ENCODE assay signal across 11 cellular contexts in genomic region chr5:113140837-113141661, GRCh38.
DNase-seq lines count a peak whose midpoint lies in the region; ATAC-seq and TF ChIP-seq lines count a peak whose summit lies in the region.
"Had no signal": no experiment of that assay in that cellular context is flagged by ENCODE, and none has a peak within 500 bp of the region (broad histone marks: within the 10 kb centered on the region; RNA-seq: fewer than 3 reads in every experiment).

No MANE protein-coding gene starts in this region.

- H3K27ac Mint-ChIP-seq in naive thymus-derived CD4-positive, alpha-beta T cell: no peak overlapping the region

- ATAC-seq in right cardiac atrium: peak; percentile 76 to 89
- ATAC-seq in naive thymus-derived CD4-positive, alpha-beta T cell: no peak

- peak overlapping the region; percentile 29 for H3K4me2 ChIP-seq in skeletal muscle satellite cell (ENCODE audit: low read length)

- H3K4me1 Mint-ChIP-seq in naive thymus-derived CD4-positive, alpha-beta T cell: peaks cover 0 to under 1% (median 0%) of the 10 kb centered on the region in 7 donors

- DNase-seq in HCEC 1CT: peak; percentile 89
- no peak for DNase-seq in breast epithelium (ENCODE audit: low spot score in 2 of 2)
- DNase-seq in right cardiac atrium: peak in 2 of 3 donors; percentile 38 to 73
- no peak for DNase-seq in GDM1 (lab: John Stamatoyannopoulos, UW)
- DNase-seq in naive thymus-derived CD4-positive, alpha-beta T cell: no peak
- DNase-seq in KG1 (lab: John Stamatoyannopoulos, UW): no peak
- DNase-seq in coronary artery (ENCODE audit: low spot score): no peak
- DNase-seq: NCI-H1092 treated with DMSO at 0.1 percent for 48 hours; stimulated activated CD4-positive, alpha-beta T cell treated with anti-CD3 and anti-CD28 coated beads, Interleukin-2, amount 100 ng/mL, for 24 hours; testis had no signal

- H3K27ac ChIP-seq in breast epithelium (peak overlapping the region; percentile 27 to 36), right cardiac atrium (ENCODE audit: low read length) (no peak overlapping the region), coronary artery (peak overlapping the region in 1 of 2 donors; percentile 9)
- no peak overlapping the region for H3K27ac ChIP-seq in naive thymus-derived CD4-positive, alpha-beta T cell (ENCODE audit: low read depth, low read length)
- H3K27ac ChIP-seq: testis had no signal

- TF ChIP-seq POLR2A in breast epithelium (IDR thresholded peaks at IDR 0.05): no peak

- 66% methylated on average over 9 of the region's 9 CpGs for WGBS in right cardiac atrium

- H3K9ac ChIP-seq in skeletal muscle satellite cell (ENCODE audit: low read depth, low read length): peak overlapping the region; percentile 19

- H3K9me3 ChIP-seq in breast epithelium: no peaks in the 10 kb centered on the region
- H3K9me3 ChIP-seq in right cardiac atrium (ENCODE audit: control insufficient read depth, low read length): no peaks in the 10 kb centered on the region
- H3K9me3 ChIP-seq in skeletal muscle satellite cell (replicated peaks; ENCODE audit: low read length): no peaks in the 10 kb centered on the region
- H3K9me3 ChIP-seq in naive thymus-derived CD4-positive, alpha-beta T cell (ENCODE audit: control insufficient read depth in 2 of 3, low read length in 3 of 3): no peaks in the 10 kb centered on the region
- H3K9me3 ChIP-seq: testis had no signal

- H3K36me3 Mint-ChIP-seq in naive thymus-derived CD4-positive, alpha-beta T cell: peaks cover 0 to 16% (median 0%) of the 10 kb centered on the region in 5 donors

- CTCF ChIA-PET in naive thymus-derived CD4-positive, alpha-beta T cell (lab: Charles Lee): interaction anchor here (0.6 kb wide), 1 partner anchor 16 kb away, joined by 3 read pairs; no protein-coding TSS in a partner anchor

- intact Hi-C loops in breast epithelium (cut with DNase I; ENCODE audit: low total_unique reads) (no loop called here), right cardiac atrium (cut with DNase I) (no loop called here)
- intact Hi-C loops in naive thymus-derived CD4-positive, alpha-beta T cell (cut with micrococcal nuclease): no loop called here

- H3K27me3 ChIP-seq in breast epithelium (no peaks in the 10 kb centered on the region), right cardiac atrium (ENCODE audit: control insufficient read depth, insufficient read depth) (no peaks in the 10 kb centered on the region), skeletal muscle satellite cell (ENCODE audit: control insufficient read depth, insufficient read depth, low read length) (no peaks in the 10 kb centered on the region)
- H3K27me3 ChIP-seq in naive thymus-derived CD4-positive, alpha-beta T cell (ENCODE audit: control insufficient read depth in 2 of 2, insufficient read depth in 2 of 2, low read length in 2 of 2): no peaks in the 10 kb centered on the region
- H3K27me3 ChIP-seq: testis had no signal

- POLR2A ChIA-PET in naive thymus-derived CD4-positive, alpha-beta T cell (lab: Charles Lee): no interaction called here

- TF ChIP-seq CTCF in breast epithelium (IDR thresholded peaks at IDR 0.05): no peak
- no peak for TF ChIP-seq CTCF in coronary artery (IDR thresholded peaks at IDR 0.05)

- no peak overlapping the region for H3K4me3 Mint-ChIP-seq in naive thymus-derived CD4-positive, alpha-beta T cell

- H3K4me1 ChIP-seq in breast epithelium (no peaks in the 10 kb centered on the region), right cardiac atrium (ENCODE audit: control insufficient read depth, insufficient read depth, low read length) (peaks cover 5% of the 10 kb centered on the region), skeletal muscle satellite cell (ENCODE audit: control insufficient read depth, insufficient read depth, low read length) (peaks cover 14% of the 10 kb centered on the region)
- H3K4me1 ChIP-seq in naive thymus-derived CD4-positive, alpha-beta T cell (ENCODE audit: control insufficient read depth in 2 of 2, insufficient read depth in 2 of 2, low read length in 2 of 2): no peaks in the 10 kb centered on the region
- H3K4me1 ChIP-seq: testis had no signal

- H3K27me3 Mint-ChIP-seq in naive thymus-derived CD4-positive, alpha-beta T cell: peaks cover 0 to 10% (median 5%) of the 10 kb centered on the region in 5 donors

- peaks cover 0 to 3% (median 0%) of the 10 kb centered on the region in 11 donors for H3K9me3 Mint-ChIP-seq in naive thymus-derived CD4-positive, alpha-beta T cell

- no peaks in the 10 kb centered on the region for H3K36me3 ChIP-seq in breast epithelium
- H3K36me3 ChIP-seq in skeletal muscle satellite cell (ENCODE audit: insufficient read depth, low read length): no peaks in the 10 kb centered on the region
- no peaks in the 10 kb centered on the region for H3K36me3 ChIP-seq in naive thymus-derived CD4-positive, alpha-beta T cell (ENCODE audit: control insufficient read depth in 2 of 3, insufficient read depth in 3 of 3, low read length in 3 of 3)

- H3K4me3 ChIP-seq in breast epithelium (no peak overlapping the region), right cardiac atrium (ENCODE audit: low read length) (no peak overlapping the region), skeletal muscle satellite cell (ENCODE audit: low read length) (no peak overlapping the region), coronary artery (no peak overlapping the region)
- no peak overlapping the region for H3K4me3 ChIP-seq in naive thymus-derived CD4-positive, alpha-beta T cell (ENCODE audit: low read length)
- H3K4me3 ChIP-seq: testis had no signal

Comparison
In these comparisons a context has a peak if more than half of its experiments do, and no peak if none do; other contexts are left out.
1. DNase-seq: peak in HCEC 1CT (single experiment) and right cardiac atrium (2 of 3); none in breast epithelium (0 of 2), GDM1 (single experiment), naive thymus-derived CD4-positive, alpha-beta T cell (0 of 9), KG1 (single experiment) and coronary artery (single experiment).
2. H3K27ac ChIP-seq: peak in breast epithelium (2 of 2); none in right cardiac atrium (single experiment) and naive thymus-derived CD4-positive, alpha-beta T cell (single experiment).